In genomic region chr3:48789665-48790064, GRCh38 we compare ENCODE assay signal across 20 cellular contexts.
"Had no signal": no experiment of that assay in that cellular context is flagged by ENCODE, and none has a peak within 500 bp of the region (broad histone marks: within the 10 kb centered on the region; RNA-seq: fewer than 3 reads in every experiment).

No MANE protein-coding gene starts in this region.

- H3K27me3 Mint-ChIP-seq: dendritic cell treated with granulocyte-macrophage colony-stimulating factor and Interleukin-4, amounts not matched to agents 40 ng/mL and 50 ng/mL, for 4 days; effector memory CD8-positive, alpha-beta T cell; progenitor cell of endocrine pancreas; type B pancreatic cell had no signal

- H3K27me3 ChIP-seq: esophagus muscularis mucosa, gastrocnemius medialis, pancreas, suprapubic skin, thyroid gland had no signal

- H3K27ac Mint-ChIP-seq: dendritic cell treated with granulocyte-macrophage colony-stimulating factor and Interleukin-4, amounts not matched to agents 40 ng/mL and 50 ng/mL, for 4 days; nephron; progenitor cell of endocrine pancreas; type B pancreatic cell had no signal

- H3K4me3 Mint-ChIP-seq: dendritic cell treated with granulocyte-macrophage colony-stimulating factor and Interleukin-4, amounts not matched to agents 40 ng/mL and 50 ng/mL, for 4 days; effector memory CD8-positive, alpha-beta T cell; nephron; type B pancreatic cell had no signal

- DNase-seq: effector memory CD8-positive, alpha-beta T cell; gastrocnemius medialis; glutamatergic neuron; islet precursor cell; mammary epithelial cell; occipital lobe; pancreas; right cardiac atrium; stimulated activated CD4-positive, alpha-beta T cell treated with anti-CD3 and anti-CD28 coated beads, Interleukin-2, amount 100 ng/mL, for 48 hours; stimulated activated naive CD8-positive, alpha-beta T cell treated with anti-CD3 and anti-CD28 coated beads, Interleukin-15, Interleukin-2, amounts not matched to agents 100 U/mL and 50 U/mL, for 24 hours; thyroid gland had no signal

- H3K9me3 Mint-ChIP-seq: dendritic cell treated with granulocyte-macrophage colony-stimulating factor and Interleukin-4, amounts not matched to agents 40 ng/mL and 50 ng/mL, for 4 days; effector memory CD8-positive, alpha-beta T cell; nephron; type B pancreatic cell had no signal

- H3K4me3 ChIP-seq: esophagus muscularis mucosa, gastrocnemius medialis, pancreas, smooth muscle cell, suprapubic skin, thyroid gland had no signal

- H3K9me3 ChIP-seq: esophagus muscularis mucosa, gastrocnemius medialis, pancreas, suprapubic skin, thyroid gland had no signal

- H3K27ac ChIP-seq: epithelial cell of prostate, esophagus muscularis mucosa, pancreas, suprapubic skin, thyroid gland had no signal

- H3K4me1 ChIP-seq: esophagus muscularis mucosa, pancreas, suprapubic skin, thyroid gland had no signal

- ATAC-seq: effector memory CD8-positive, alpha-beta T cell; gastrocnemius medialis; left lobe of liver; pancreas; right cardiac atrium; stimulated activated naive CD8-positive, alpha-beta T cell treated with anti-CD3 and anti-CD28 coated beads, Interleukin-15, Interleukin-2, amounts not matched to agents 100 U/mL and 50 U/mL, for 24 hours had no signal

- H3K4me2 ChIP-seq: smooth muscle cell had no signal
